In the genomic region with DNA sequence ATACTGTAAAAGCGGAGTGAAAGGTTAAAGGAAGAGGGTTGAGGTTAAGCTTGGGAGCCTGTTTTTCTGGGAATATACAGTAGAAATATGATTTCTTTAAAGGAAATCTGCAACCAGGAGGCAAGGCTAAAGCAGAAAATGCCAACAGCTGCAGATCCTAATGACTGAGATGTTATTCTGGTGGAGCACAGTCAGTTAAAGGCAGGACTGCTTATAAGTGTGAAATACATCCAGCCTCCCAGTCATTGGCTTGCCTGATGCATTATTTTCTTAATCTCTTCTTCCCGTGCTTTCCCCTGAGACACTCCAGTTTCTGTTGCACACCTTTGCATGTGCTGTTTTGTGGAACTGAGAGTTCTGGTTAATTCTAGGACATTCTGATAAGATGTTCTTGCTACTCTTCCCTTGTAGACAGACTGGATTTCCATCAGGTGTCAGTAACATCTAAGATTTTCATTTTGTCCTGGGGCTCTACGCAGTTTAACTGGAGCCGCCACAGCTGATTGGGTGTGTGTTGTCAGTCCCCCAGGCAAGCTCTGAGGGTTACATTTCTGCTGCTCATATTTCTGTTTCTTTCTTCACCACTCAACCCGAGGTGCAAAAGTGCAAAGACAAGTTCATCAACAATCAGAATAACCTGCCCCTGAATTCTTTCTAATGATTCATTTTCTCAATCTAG, we compare ENCODE assay signal across 1 cellular context.
TF ChIP-seq lines count a peak whose summit lies in the region.

No MANE protein-coding gene starts in this region.

TF ChIP-seq in GM12878, 131 proteins besides CTCF, POLR2A, EP300 and RAD21 (continued from another document):
- TF ChIP-seq, protein P1, sequence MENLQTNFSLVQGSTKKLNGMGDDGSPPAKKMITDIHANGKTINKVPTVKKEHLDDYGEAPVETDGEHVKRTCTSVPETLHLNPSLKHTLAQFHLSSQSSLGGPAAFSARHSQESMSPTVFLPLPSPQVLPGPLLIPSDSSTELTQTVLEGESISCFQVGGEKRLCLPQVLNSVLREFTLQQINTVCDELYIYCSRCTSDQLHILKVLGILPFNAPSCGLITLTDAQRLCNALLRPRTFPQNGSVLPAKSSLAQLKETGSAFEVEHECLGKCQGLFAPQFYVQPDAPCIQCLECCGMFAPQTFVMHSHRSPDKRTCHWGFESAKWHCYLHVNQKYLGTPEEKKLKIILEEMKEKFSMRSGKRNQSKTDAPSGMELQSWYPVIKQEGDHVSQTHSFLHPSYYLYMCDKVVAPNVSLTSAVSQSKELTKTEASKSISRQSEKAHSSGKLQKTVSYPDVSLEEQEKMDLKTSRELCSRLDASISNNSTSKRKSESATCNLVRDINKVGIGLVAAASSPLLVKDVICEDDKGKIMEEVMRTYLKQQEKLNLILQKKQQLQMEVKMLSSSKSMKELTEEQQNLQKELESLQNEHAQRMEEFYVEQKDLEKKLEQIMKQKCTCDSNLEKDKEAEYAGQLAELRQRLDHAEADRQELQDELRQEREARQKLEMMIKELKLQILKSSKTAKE (IDR thresholded peaks at IDR 0.05; ENCODE audit: low read depth, poor library complexity, severe bottlenecking) = no peak
- TF ChIP-seq PML (IDR thresholded peaks at IDR 0.05; ENCODE audit: low read length) (no peak), SPI1 (IDR thresholded peaks at IDR 0.05; ENCODE audit: borderline replicate concordance, insufficient read depth, low read depth, low read length) (no peak; the same call in 1 of the 2 replicates)
